Comparison of ENCODE assay signal across 19 cellular contexts in the genomic region with DNA sequence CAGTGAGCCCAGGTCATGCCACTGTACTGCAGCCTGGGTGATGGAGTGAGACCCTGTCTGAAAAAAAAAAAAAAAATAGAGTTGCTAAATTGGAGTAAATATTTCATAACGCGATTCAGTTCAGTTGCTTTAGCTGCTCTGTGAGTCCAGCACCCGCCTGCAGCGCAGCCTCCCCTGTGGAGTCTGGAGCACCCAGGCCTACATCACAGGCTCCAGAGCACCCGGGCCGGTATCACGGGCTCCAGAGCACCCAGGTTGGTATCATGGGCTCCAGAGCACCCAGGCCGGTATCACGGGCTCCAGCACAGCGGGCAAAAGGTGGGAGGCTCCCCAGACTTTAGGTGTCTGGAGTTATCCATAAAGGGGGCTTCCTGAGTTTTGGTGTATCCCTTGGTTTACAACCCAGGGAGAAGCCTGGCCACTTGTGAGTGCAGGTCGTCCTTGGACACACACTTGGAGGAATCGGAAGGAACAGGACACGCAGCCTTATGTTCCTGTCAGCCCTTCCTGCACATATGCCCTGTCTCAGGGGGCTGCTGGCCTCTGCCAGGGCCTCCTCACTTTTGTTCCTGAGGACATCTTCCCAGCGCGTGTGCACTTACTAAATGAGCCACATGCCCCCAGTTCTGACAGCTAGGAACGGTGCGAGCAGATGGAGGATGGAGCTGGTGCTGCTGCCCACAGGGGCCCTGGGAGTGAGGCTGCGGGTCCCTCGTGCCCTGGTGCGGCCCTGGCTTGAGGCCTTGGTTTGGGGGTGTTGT. TPM values are rescaled to one million over a fixed set of nuclear protein-coding genes. Genes with fewer than 3 reads are reported as not detected.
A peak's percentile ranks its signal among the peaks of the same experiment; 100 is the strongest.
DNase-seq lines count a peak whose midpoint lies in the region; ATAC-seq and TF ChIP-seq lines count a peak whose summit lies in the region.
"Had no signal": no experiment of that assay in that cellular context is flagged by ENCODE, and none has a peak within 500 bp of the region (broad histone marks: within the 10 kb centered on the region; RNA-seq: fewer than 3 reads in every experiment).

No MANE protein-coding gene starts in this region.

- intact Hi-C loops in right cardiac atrium (cut with DNase I) (no loop called here), left ventricle myocardium inferior (cut with micrococcal nuclease) (no loop called here)
- intact Hi-C loops in activated CD4-positive, alpha-beta memory T cell treated with anti-CD3 and anti-CD28 coated beads for 36 hours (cut with micrococcal nuclease) = no loop called here

- DNase-seq in right cardiac atrium = peak in 2 of 3 donors; percentile 26 to 42
- no peak for DNase-seq in left ventricle myocardium inferior
- DNase-seq in activated CD4-positive, alpha-beta memory T cell treated with anti-CD3 and anti-CD28 coated beads for 36 hours = no peak
- DNase-seq in naive B cell = no peak
- DNase-seq in amniotic stem cell (lab: John Stamatoyannopoulos, UW) = no peak
- no peak for DNase-seq in omental fat pad (ENCODE audit: low spot score)
- no peak for DNase-seq in MV-4-11 (lab: John Stamatoyannopoulos, UW)
- DNase-seq: activated gamma-delta T cell, Karpas-422, NCI-H1048, NCI-H2107, NCI-H526, occipital lobe, retina, SHP77, testis, WERI-Rb-1 had no signal

- H3K4me3 ChIP-seq in right cardiac atrium (ENCODE audit: low read length) (no peak overlapping the region), left ventricle myocardium inferior (no peak overlapping the region)
- H3K4me3 ChIP-seq: mucosa of descending colon, testis had no signal

- no peak overlapping the region for H3K4me3 Mint-ChIP-seq in activated CD4-positive, alpha-beta memory T cell treated with anti-CD3 and anti-CD28 coated beads for 36 hours
- peak overlapping the region in 1 of 8 donors; percentile 76 for H3K4me3 Mint-ChIP-seq in naive B cell

- ATAC-seq in right cardiac atrium (no peak), naive B cell (ENCODE audit: low read depth in 2 of 2) (no peak), omental fat pad (ENCODE audit: low FRiP score) (no peak)
- ATAC-seq: left lobe of liver, mucosa of descending colon had no signal

- H3K27me3 Mint-ChIP-seq in activated CD4-positive, alpha-beta memory T cell treated with anti-CD3 and anti-CD28 coated beads for 36 hours = no peaks in the 10 kb centered on the region
- H3K27me3 Mint-ChIP-seq in naive B cell = no peaks in the 10 kb centered on the region

- POLR2A ChIA-PET in activated CD4-positive, alpha-beta memory T cell treated with anti-CD3 and anti-CD28 coated beads for 36 hours (lab: Charles Lee) = no interaction called here

- CTCF ChIA-PET in activated CD4-positive, alpha-beta memory T cell treated with anti-CD3 and anti-CD28 coated beads for 36 hours (lab: Charles Lee) = interaction anchor here (0.6 kb wide), 1 partner anchor 16 kb away, joined by 5 read pairs; no protein-coding TSS in a partner anchor

- no peaks in the 10 kb centered on the region for H3K9me3 ChIP-seq in right cardiac atrium (ENCODE audit: control insufficient read depth, low read length)
- H3K9me3 ChIP-seq in left ventricle myocardium inferior (replicated peaks) = peaks cover 16% of the 10 kb centered on the region
- H3K9me3 ChIP-seq: testis had no signal

- H3K27ac Mint-ChIP-seq in activated CD4-positive, alpha-beta memory T cell treated with anti-CD3 and anti-CD28 coated beads for 36 hours = peak overlapping the region; percentile 45
- peak overlapping the region in 4 of 6 donors; percentile 32 to 91 (median 76) for H3K27ac Mint-ChIP-seq in naive B cell

- no peak for TF ChIP-seq CTCF in left ventricle myocardium inferior (IDR thresholded peaks at IDR 0.05; ENCODE audit: borderline replicate concordance)
- TF ChIP-seq CTCF in omental fat pad (IDR thresholded peaks at IDR 0.05) = no peak

- no peaks in the 10 kb centered on the region for H3K9me3 Mint-ChIP-seq in activated CD4-positive, alpha-beta memory T cell treated with anti-CD3 and anti-CD28 coated beads for 36 hours
- H3K9me3 Mint-ChIP-seq in naive B cell = peaks cover 0 to 3% (median 0%) of the 10 kb centered on the region in 7 donors

- H3K4me1 Mint-ChIP-seq in activated CD4-positive, alpha-beta memory T cell treated with anti-CD3 and anti-CD28 coated beads for 36 hours (ENCODE audit: low read depth) = peaks cover 50% of the 10 kb centered on the region
- peaks cover 24 to 57% (median 51%) of the 10 kb centered on the region in 3 donors for H3K4me1 Mint-ChIP-seq in naive B cell

- no peaks in the 10 kb centered on the region for H3K36me3 ChIP-seq in left ventricle myocardium inferior

- 86% methylated on average over 20 of the region's 20 CpGs for WGBS in right cardiac atrium

- H3K27me3 ChIP-seq in right cardiac atrium (ENCODE audit: control insufficient read depth, insufficient read depth) (no peaks in the 10 kb centered on the region), left ventricle myocardium inferior (ENCODE audit: low read depth) (no peaks in the 10 kb centered on the region)
- H3K27me3 ChIP-seq: testis had no signal

- peaks cover 20% of the 10 kb centered on the region for H3K36me3 Mint-ChIP-seq in activated CD4-positive, alpha-beta memory T cell treated with anti-CD3 and anti-CD28 coated beads for 36 hours
- H3K36me3 Mint-ChIP-seq in naive B cell = no peaks in the 10 kb centered on the region

- H3K27ac ChIP-seq in right cardiac atrium (ENCODE audit: low read length) (no peak overlapping the region), left ventricle myocardium inferior (replicated peaks) (no peak overlapping the region)
- H3K27ac ChIP-seq: testis, WERI-Rb-1 had no signal

- peaks cover 55% of the 10 kb centered on the region for H3K4me1 ChIP-seq in right cardiac atrium (ENCODE audit: control insufficient read depth, insufficient read depth, low read length)
- H3K4me1 ChIP-seq in left ventricle myocardium inferior = peaks cover 98% of the 10 kb centered on the region

RNA-seq across cellular contexts. Expression of gene SKI, which starts 25.1 kb away (rescaled TPM):
- total RNA-seq in right cardiac atrium (10 to 100 TPM; 56.7 to 83.1 (median 68.9) TPM), left ventricle myocardium inferior (37.9 TPM), omental fat pad (10 to 100 TPM; 35.3 to 54.0 (median 47.3) TPM)
- polyA plus RNA-seq in right cardiac atrium (35.6 TPM), naive B cell (ENCODE audit: low read depth in 6 of 6) (1 to 10 TPM in 1 of 6 donors, under 1 TPM in 4, not detected in 1; 0.26 to 1.3 (median 0.52) TPM)
- total RNA-seq in activated CD4-positive, alpha-beta memory T cell treated with anti-CD3 and anti-CD28 coated beads for 36 hours = 10 to 100 TPM; 28.3 to 28.9 TPM

RNA-seq across cellular contexts. Expression of gene FAAP20, which starts 58.6 kb away (rescaled TPM):
- total RNA-seq in right cardiac atrium (10 to 100 TPM; 35.5 to 49.3 (median 37.2) TPM), left ventricle myocardium inferior (37.0 TPM), omental fat pad (10 to 100 TPM; 14.2 to 24.9 (median 21.8) TPM)
- polyA plus RNA-seq in right cardiac atrium (56.3 TPM), naive B cell (ENCODE audit: low read depth in 6 of 6) (10 to 100 TPM; 67.1 to 90.7 (median 77.7) TPM)
- total RNA-seq in activated CD4-positive, alpha-beta memory T cell treated with anti-CD3 and anti-CD28 coated beads for 36 hours = 10 to 100 TPM; 64.9 to 69.8 TPM

Comparison
In these comparisons a context has a peak if more than half of its experiments do, and no peak if none do; other contexts are left out.
1. DNase-seq: peak in right cardiac atrium (2 of 3); none in left ventricle myocardium inferior (single experiment), activated CD4-positive, alpha-beta memory T cell treated with anti-CD3 and anti-CD28 coated beads for 36 hours (single experiment), naive B cell (single experiment), amniotic stem cell (single experiment), omental fat pad (single experiment) and MV-4-11 (single experiment).